Comparison of ENCODE assay signal across 8 cellular contexts in the genomic region with DNA sequence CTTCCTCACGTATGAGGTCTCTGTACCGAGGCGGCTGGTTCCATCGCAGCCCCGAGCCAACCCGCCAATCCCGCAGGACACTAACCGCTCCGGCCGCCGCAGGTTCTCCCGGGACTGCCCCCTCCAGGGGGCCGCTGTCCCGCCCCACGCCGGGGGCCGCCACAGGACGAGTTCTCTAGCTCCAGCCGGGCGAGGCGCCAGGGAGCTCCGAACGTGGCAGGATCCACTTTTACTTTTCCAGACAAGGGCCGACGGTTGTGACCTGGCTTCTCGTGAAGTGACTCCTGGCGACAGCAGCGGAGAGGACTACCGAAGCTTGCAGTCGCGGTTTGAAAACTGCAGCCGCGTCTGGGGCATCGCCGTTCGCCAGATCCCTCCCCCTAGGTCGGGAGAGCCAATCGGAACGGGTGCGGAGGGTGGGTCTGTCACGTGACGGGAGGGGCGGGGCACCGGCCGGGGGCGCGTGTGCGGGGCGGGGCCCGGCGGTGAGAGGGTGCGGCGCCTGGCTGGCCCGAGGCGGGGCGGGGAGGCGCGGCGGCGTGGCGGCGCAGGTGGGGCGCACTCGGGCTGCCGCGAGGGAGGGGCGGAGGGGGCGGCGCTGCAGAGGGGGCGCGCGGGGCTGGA. TPM values are rescaled to one million over a fixed set of nuclear protein-coding genes. Genes with fewer than 3 reads are reported as not detected.
DNase-seq lines count a peak whose midpoint lies in the region; ATAC-seq and TF ChIP-seq lines count a peak whose summit lies in the region.

A gene (minus strand): TSS at position 331 of the 624 bp plus-strand sequence. CDS start 8,195 bp downstream, outside the sequence.

- H3K4me2 ChIP-seq in OCI-LY1 (ENCODE audit: low read length), result peak within 1 kb of the TSS; percentile 90

- H3K27me3 ChIP-seq in Caco-2 (replicated peaks; ENCODE audit: control insufficient read depth, insufficient read depth, low read length) (no peaks in the 10 kb centered on the region), OCI-LY1 (ENCODE audit: insufficient read depth, low read length) (no peaks in the 10 kb centered on the region)

- peaks cover 84% of the 10 kb centered on the region for H3K79me2 ChIP-seq in OCI-LY1 (ENCODE audit: insufficient read depth, low read length)

- H3K9me3 ChIP-seq in Caco-2, result no peaks in the 10 kb centered on the region
- no peaks in the 10 kb centered on the region for H3K9me3 ChIP-seq in OCI-LY1 (ENCODE audit: low read length)

- POLR2A ChIA-PET in Caco-2 (lab: Charles Lee), result interaction anchor here (0.6 to 2.1 kb wide), 4 partner anchors 43 to 160 kb away, joined by 3 to 12 read pairs (median 4); no protein-coding TSS in a partner anchor

- 0 out of 2 replicates have a peak, but pooled peaks cover 7% of the 10 kb centered on the region for H3F3A ChIP-seq in OCI-LY1 (ENCODE audit: insufficient read depth, low read length)

- peak; percentile 39 for ATAC-seq in GM21367 (IDR thresholded peaks at IDR 0.05; ENCODE audit: unreplicated experiment)

- peaks cover 30% of the 10 kb centered on the region for H3K4me1 Mint-ChIP-seq in Caco-2 (ENCODE audit: low read depth, unreplicated experiment)

- H2AFZ ChIP-seq in OCI-LY1 (ENCODE audit: low read length), result no peak within 1 kb of the TSS

- peak within 1 kb of the TSS; percentile 83 for H3K27ac Mint-ChIP-seq in Caco-2 (ENCODE audit: unreplicated experiment)

- H3K36me3 Mint-ChIP-seq in Caco-2 (ENCODE audit: insufficient read depth, unreplicated experiment), result peaks cover 28% of the 10 kb centered on the region

- no peaks in the 10 kb centered on the region for H3K9me2 ChIP-seq in OCI-LY1 (ENCODE audit: low read depth, low read length)

- H3K9ac ChIP-seq in OCI-LY1 (ENCODE audit: low read length), result peak within 1 kb of the TSS; percentile 100

- intact Hi-C loops in Caco-2 (cut with micrococcal nuclease; ENCODE audit: unreplicated experiment), result loop anchor here (1.0 to 2.0 kb wide), 3 partner anchors 88 to 159 kb away; no protein-coding TSS in a partner anchor

- peaks cover 19% of the 10 kb centered on the region for H3K4me1 ChIP-seq in Caco-2
- H3K4me1 ChIP-seq in OCI-LY1 (ENCODE audit: insufficient read depth, low read length, severe bottlenecking), result peaks cover 51% of the 10 kb centered on the region

- H3K9me3 Mint-ChIP-seq in Caco-2 (ENCODE audit: unreplicated experiment), result no peaks in the 10 kb centered on the region

- H3K4me3 ChIP-seq in Caco-2 (ENCODE audit: low read depth, low read length) (peak within 1 kb of the TSS; percentile 96), OCI-LY1 (ENCODE audit: low read depth, low read length, poor library complexity, severe bottlenecking) (peak within 1 kb of the TSS; percentile 98)

- no peaks in the 10 kb centered on the region for H3K36me3 ChIP-seq in Caco-2 (ENCODE audit: control insufficient read depth, insufficient read depth, low read length)
- peaks cover 76% of the 10 kb centered on the region for H3K36me3 ChIP-seq in OCI-LY1 (ENCODE audit: insufficient read depth, low read length)

- no peaks in the 10 kb centered on the region for H4K20me1 ChIP-seq in OCI-LY1 (ENCODE audit: insufficient read depth, low read length)

- no TSS peak for BruUV-seq in Caco-2 (replicated peaks; lab: Mats Ljungman, UMichigan)

- peak in 1 of 2 experiments; percentile 0 for TF ChIP-seq CTCF in Caco-2 (IDR thresholded peaks at IDR 0.05; ENCODE audit: insufficient read depth in 1 of 2, low read depth in 1 of 2, low read length in 1 of 2, severe bottlenecking in 1 of 2, unreplicated experiment in 1 of 2)
- no peak; the same call in 1 of the 2 replicates for TF ChIP-seq CTCF in OCI-LY1 (IDR thresholded peaks at IDR 0.05; ENCODE audit: low read length)

- H3K27ac ChIP-seq in OCI-LY1 (ENCODE audit: low read depth, low read length, poor library complexity, severe bottlenecking), result peak within 1 kb of the TSS; percentile 99

- peak; percentile 96 to 97 for DNase-seq in Caco-2
- DNase-seq in HUDEP-2 (lab: John Stamatoyannopoulos, UW; ENCODE audit: unreplicated experiment in 76 of 76), result peak in 74 of 76 experiments; percentile 30 to 96 (median 90)
- DNase-seq in activated CD8-positive, alpha-beta memory T cell treated with anti-CD3 and anti-CD28 coated beads, Interleukin-2, amount 50 U/mL, for 48 hours, result peak; percentile 97
- peak; percentile 95 for DNase-seq in epidermal melanocyte (ENCODE audit: insufficient read length, low spot score)
- peak; percentile 75 for DNase-seq in middle frontal gyrus (ENCODE audit: extremely low spot score, low spot score)
- peak; percentile 94 to 96 for DNase-seq in stimulated activated CD8-positive, alpha-beta memory T cell treated with anti-CD3 and anti-CD28 coated beads, Interleukin-2, amount 100 ng/mL, for 1 hour (ENCODE audit: low read depth in 2 of 2)

- peak within 1 kb of the TSS; percentile 97 for H3K4me3 Mint-ChIP-seq in Caco-2 (ENCODE audit: unreplicated experiment)

- no peaks in the 10 kb centered on the region for H3K27me3 Mint-ChIP-seq in Caco-2 (ENCODE audit: insufficient read depth, unreplicated experiment)

- CTCF ChIA-PET in Caco-2 (lab: Charles Lee), result interaction anchor here (1.0 kb wide), 2 partner anchors 89 to 105 kb away, joined by 3 to 4 read pairs; no protein-coding TSS in a partner anchor

RNA-seq across cellular contexts. Expression of the gene that starts here (rescaled TPM):
- 54.7 and 58.0 TPM in 2 replicates for total RNA-seq in Caco-2 (2022)

Comparison
In these comparisons a context has a peak if more than half of its experiments do, and no peak if none do; other contexts are left out.
1. Peak in every context shown above with its lines: DNase-seq, ATAC-seq, H3K4me3 ChIP-seq and H3K27ac ChIP-seq.